Comparison of ENCODE assay signal across 8 cellular contexts in the genomic region with DNA sequence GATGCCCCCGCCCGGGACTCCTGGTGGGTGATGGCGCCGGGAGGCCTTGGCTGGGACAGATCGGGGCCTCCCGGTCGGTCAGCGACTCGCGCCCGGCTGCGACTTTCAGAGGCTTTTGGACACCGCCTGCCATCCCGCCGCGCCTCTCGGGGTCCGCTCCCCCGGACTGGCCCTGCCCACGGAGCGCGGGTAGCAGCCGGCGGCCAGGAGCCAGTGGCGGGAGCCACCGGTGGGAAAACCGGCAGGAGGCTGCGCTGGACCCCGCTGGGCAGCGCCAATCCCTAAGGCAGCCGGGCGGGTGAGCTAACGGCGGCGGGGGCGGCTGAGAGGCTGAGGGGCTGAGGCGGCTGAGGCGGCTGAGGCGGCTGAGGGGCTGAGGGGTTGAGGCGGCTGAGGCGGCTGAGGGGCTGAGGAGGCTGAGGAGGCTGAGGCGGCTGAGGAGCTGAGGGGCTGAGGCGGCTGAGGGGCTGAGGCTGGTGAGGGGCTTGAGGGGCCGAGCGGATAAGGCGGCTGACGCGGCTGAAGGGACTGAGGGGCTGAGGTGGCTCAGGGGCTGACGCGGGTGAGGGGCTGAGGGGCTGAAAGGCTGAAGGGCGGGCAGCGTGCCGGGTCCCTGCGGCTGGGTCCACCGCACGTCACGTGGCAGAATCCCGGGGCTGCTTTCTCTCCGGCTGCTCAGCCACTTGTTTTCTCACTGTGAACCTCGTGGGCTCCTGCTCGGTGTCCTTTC. TPM values are rescaled to one million over a fixed set of nuclear protein-coding genes. Genes with fewer than 3 reads are reported as not detected.
DNase-seq lines count a peak whose midpoint lies in the region; ATAC-seq and TF ChIP-seq lines count a peak whose summit lies in the region.
"Not testable (repeated sequence)": the region's sequence is repeated elsewhere in the genome, so short reads cannot be mapped to it uniquely, and the experiment has no call there.

No MANE protein-coding gene starts in this region.

- peak; percentile 68 for DNase-seq in Ammon's horn (ENCODE audit: low spot score)
- peak; percentile 33 for DNase-seq in activated CD4-positive, alpha-beta T cell treated with anti-CD3 and anti-CD28 coated beads for 36 hours
- not testable (repeated sequence) for DNase-seq in MCF 10A (ENCODE audit: unreplicated experiment); fibroblast of mammary gland (ENCODE audit: low read depth); stimulated activated naive B cell treated with anti-CD40 and anti-IgM and Interleukin-4, amounts not matched to agents 10 μg/mL and 1 μg/mL and 100 μg/mL, for 72 hours
- peak; percentile 23 for DNase-seq in iPS-NIHi7 (ENCODE audit: extremely low spot score)
- peak; percentile 64 for DNase-seq in neural progenitor cell (ENCODE audit: low spot score)

- not testable (repeated sequence) for H3K4me1 Mint-ChIP-seq in activated CD4-positive, alpha-beta T cell treated with anti-CD3 and anti-CD28 coated beads for 36 hours; MCF 10A (ENCODE audit: insufficient read depth, unreplicated experiment); neural progenitor cell
- H3K4me1 Mint-ChIP-seq in stimulated activated naive B cell treated with anti-CD40 and anti-IgM and Interleukin-4, amounts not matched to agents 10 μg/mL and 1 μg/mL and 100 μg/mL, for 72 hours = peaks cover 3 to 15% of the 10 kb centered on the region in 2 donors

- POLR2A ChIA-PET in activated CD4-positive, alpha-beta T cell treated with anti-CD3 and anti-CD28 coated beads for 36 hours (lab: Charles Lee); MCF 10A (lab: Yijun Ruan, JAX): not testable (repeated sequence)

- not testable (repeated sequence) for H3K27ac ChIP-seq in HUES6 (ENCODE audit: low read depth, low read length); neural progenitor cell

- intact Hi-C loops in activated CD4-positive, alpha-beta T cell treated with anti-CD3 and anti-CD28 coated beads for 36 hours (cut with DNase I, micrococcal nuclease); MCF 10A (cut with micrococcal nuclease): not testable (repeated sequence)

- not testable (repeated sequence) for H3K4me1 ChIP-seq in HUES6 (ENCODE audit: control insufficient read depth, insufficient read depth, low read length); neural progenitor cell

- H3K79me2 ChIP-seq in neural progenitor cell (ENCODE audit: low read depth) = not testable (repeated sequence)

- H3K9ac ChIP-seq in HUES6 (ENCODE audit: low read length) = peak overlapping the region; percentile 50
- not testable (repeated sequence) for H3K9ac ChIP-seq in neural progenitor cell

- ATAC-seq in activated CD4-positive, alpha-beta T cell treated with anti-CD3 and anti-CD28 coated beads for 36 hours = peak; percentile 39
- peak; percentile 39 to 47 for ATAC-seq in stimulated activated naive B cell treated with anti-CD40 and anti-IgM and Interleukin-4, amounts not matched to agents 10 μg/mL and 1 μg/mL and 100 μg/mL, for 72 hours (replicated peaks)

- H3K4me2 ChIP-seq in neural progenitor cell = peak overlapping the region; percentile 55

- H3K9me3 ChIP-seq in HUES6 (ENCODE audit: control insufficient read depth, insufficient read depth, low read depth, low read length); neural progenitor cell (ENCODE audit: low read depth): not testable (repeated sequence)

- not testable (repeated sequence) for BruUV-seq in MCF 10A (replicated peaks; lab: Mats Ljungman, UMichigan)

- H3K27ac Mint-ChIP-seq in activated CD4-positive, alpha-beta T cell treated with anti-CD3 and anti-CD28 coated beads for 36 hours; MCF 10A (ENCODE audit: low read depth, unreplicated experiment); neural progenitor cell; stimulated activated naive B cell treated with anti-CD40 and anti-IgM and Interleukin-4, amounts not matched to agents 10 μg/mL and 1 μg/mL and 100 μg/mL, for 72 hours: not testable (repeated sequence)

- H3K36me3 ChIP-seq in HUES6 (ENCODE audit: control insufficient read depth, insufficient read depth, low read length); neural progenitor cell: not testable (repeated sequence)

- peaks cover 18% of the 10 kb centered on the region for H3K27me3 Mint-ChIP-seq in activated CD4-positive, alpha-beta T cell treated with anti-CD3 and anti-CD28 coated beads for 36 hours
- not testable (repeated sequence) for H3K27me3 Mint-ChIP-seq in MCF 10A (ENCODE audit: insufficient read depth, unreplicated experiment); neural progenitor cell (ENCODE audit: insufficient read depth, low read depth)
- H3K27me3 Mint-ChIP-seq in stimulated activated naive B cell treated with anti-CD40 and anti-IgM and Interleukin-4, amounts not matched to agents 10 μg/mL and 1 μg/mL and 100 μg/mL, for 72 hours = peaks cover 20 to 43% of the 10 kb centered on the region in 2 donors

- H3F3A ChIP-seq in neural progenitor cell (ENCODE audit: low read depth) = not testable (repeated sequence)

- H3K4me3 Mint-ChIP-seq in activated CD4-positive, alpha-beta T cell treated with anti-CD3 and anti-CD28 coated beads for 36 hours = peak overlapping the region; percentile 59
- H3K4me3 Mint-ChIP-seq in MCF 10A (ENCODE audit: unreplicated experiment) (peak overlapping the region; percentile 68), neural progenitor cell (peak overlapping the region; percentile 57)
- H3K4me3 Mint-ChIP-seq in stimulated activated naive B cell treated with anti-CD40 and anti-IgM and Interleukin-4, amounts not matched to agents 10 μg/mL and 1 μg/mL and 100 μg/mL, for 72 hours = peak overlapping the region; percentile 79 to 80

- peak overlapping the region; percentile 72 for H2AFZ ChIP-seq in neural progenitor cell (replicated peaks)

- H4K20me1 ChIP-seq in neural progenitor cell (ENCODE audit: low read depth) = not testable (repeated sequence)

- H3K27me3 ChIP-seq in HUES6 (ENCODE audit: control insufficient read depth, insufficient read depth, low read length) (peaks cover 20% of the 10 kb centered on the region), neural progenitor cell (peaks cover 10% of the 10 kb centered on the region)

- not testable (repeated sequence) for H3K36me3 Mint-ChIP-seq in activated CD4-positive, alpha-beta T cell treated with anti-CD3 and anti-CD28 coated beads for 36 hours (ENCODE audit: low read depth); MCF 10A (ENCODE audit: insufficient read depth, unreplicated experiment); neural progenitor cell; stimulated activated naive B cell treated with anti-CD40 and anti-IgM and Interleukin-4, amounts not matched to agents 10 μg/mL and 1 μg/mL and 100 μg/mL, for 72 hours

- not testable (repeated sequence) for TF ChIP-seq CTCF in MCF 10A (IDR thresholded peaks at IDR 0.05; ENCODE audit: unreplicated experiment); fibroblast of mammary gland (conservative IDR thresholded peaks at IDR 0.05; ENCODE audit: control insufficient read depth, insufficient read depth, low read depth, low read length); neural progenitor cell (IDR thresholded peaks at IDR 0.05)

- H3K4me3 ChIP-seq in HUES6 (ENCODE audit: low read depth, low read length) = peak overlapping the region; percentile 68
- peak overlapping the region; percentile 29 for H3K4me3 ChIP-seq in fibroblast of mammary gland (ENCODE audit: control insufficient read depth, low read depth, low read length)
- H3K4me3 ChIP-seq in neural progenitor cell = peak overlapping the region; percentile 50

- not testable (repeated sequence) for H3K9me3 Mint-ChIP-seq in activated CD4-positive, alpha-beta T cell treated with anti-CD3 and anti-CD28 coated beads for 36 hours (ENCODE audit: low read depth); MCF 10A (ENCODE audit: unreplicated experiment); neural progenitor cell; stimulated activated naive B cell treated with anti-CD40 and anti-IgM and Interleukin-4, amounts not matched to agents 10 μg/mL and 1 μg/mL and 100 μg/mL, for 72 hours

- CTCF ChIA-PET in activated CD4-positive, alpha-beta T cell treated with anti-CD3 and anti-CD28 coated beads for 36 hours (lab: Charles Lee); MCF 10A (lab: Yijun Ruan, JAX): not testable (repeated sequence)

RNA-seq across cellular contexts. Expression of a gene that starts 13.4 kb away (rescaled TPM):
- total RNA-seq in activated CD4-positive, alpha-beta T cell treated with anti-CD3 and anti-CD28 coated beads for 36 hours = 1 to 10 TPM; 3.7 to 4.4 TPM
- total RNA-seq in MCF 10A (2022) (3.8 and 4.9 TPM in 2 replicates), neural progenitor cell (ENCODE audit: low replicate concordance) (6.8 and 8.4 TPM in 2 replicates)

RNA-seq across cellular contexts. Expression of a gene that starts 23.0 kb away (rescaled TPM):
- 1 to 10 TPM; 7.0 to 7.6 TPM for total RNA-seq in activated CD4-positive, alpha-beta T cell treated with anti-CD3 and anti-CD28 coated beads for 36 hours
- total RNA-seq in MCF 10A (2022) (7.2 and 10.0 TPM in 2 replicates), neural progenitor cell (ENCODE audit: low replicate concordance) (5.4 and 8.2 TPM in 2 replicates)
